ENCODE assay signal across 17 cellular contexts in genomic region chr4:1776521-1777161, GRCh38. TPM values are rescaled to one million over a fixed set of nuclear protein-coding genes. Genes with fewer than 3 reads are reported as not detected.
"Had no signal": no experiment of that assay in that cellular context is flagged by ENCODE, and none has a peak within 500 bp of the region (broad histone marks: within the 10 kb centered on the region; RNA-seq: fewer than 3 reads in every experiment).

No MANE protein-coding gene starts in this region.

- H3K27me3 ChIP-seq: thyroid gland had no signal

- H3K4me3 Mint-ChIP-seq: activated CD4-positive, alpha-beta T cell treated with anti-CD3 and anti-CD28 coated beads for 36 hours; activated naive CD8-positive, alpha-beta T cell; effector memory CD8-positive, alpha-beta T cell; mesothelial cell of epicardium; T-helper 2 cell treated with Interferon-gamma antibody and Interleukin-4, amounts not matched to agents 5 μg/mL and 100 μg/mL, for 36 hours had no signal

- H3K27ac Mint-ChIP-seq: activated CD4-positive, alpha-beta T cell treated with anti-CD3 and anti-CD28 coated beads for 36 hours; activated naive CD8-positive, alpha-beta T cell; effector memory CD8-positive, alpha-beta T cell; mesothelial cell of epicardium; T-helper 2 cell treated with Interferon-gamma antibody and Interleukin-4, amounts not matched to agents 5 μg/mL and 100 μg/mL, for 36 hours had no signal

- DNase-seq: activated CD4-positive, alpha-beta T cell treated with anti-CD3 and anti-CD28 coated beads for 36 hours; activated CD4-positive, alpha-beta T cell treated with anti-CD3 and anti-CD28 coated beads, Interleukin-2, amount 50 U/mL, for 48 hours; activated gamma-delta T cell; dermis blood vessel endothelial cell; effector memory CD8-positive, alpha-beta T cell; glutamatergic neuron; hippocampal formation; posterior cingulate gyrus; retina; stimulated activated naive CD4-positive, alpha-beta T cell; thyroid gland had no signal

- H3K36me3 Mint-ChIP-seq: activated naive CD8-positive, alpha-beta T cell; mesothelial cell of epicardium had no signal

- ATAC-seq: effector memory CD8-positive, alpha-beta T cell had no signal

- H3K36me3 ChIP-seq: thyroid gland had no signal

- H3K4me3 ChIP-seq: lung, thyroid gland had no signal

- H3K27ac ChIP-seq: epithelial cell of prostate, thyroid gland had no signal

- H3K9me3 ChIP-seq: thyroid gland had no signal

- H3K27me3 Mint-ChIP-seq: activated CD4-positive, alpha-beta T cell treated with anti-CD3 and anti-CD28 coated beads for 36 hours; activated naive CD8-positive, alpha-beta T cell had no signal

- H3K9me3 Mint-ChIP-seq: effector memory CD8-positive, alpha-beta T cell; mesothelial cell of epicardium; T-helper 2 cell treated with Interferon-gamma antibody and Interleukin-4, amounts not matched to agents 5 μg/mL and 100 μg/mL, for 36 hours had no signal

RNA-seq across cellular contexts. Expression of gene FGFR3, which starts 16.5 kb away (rescaled TPM):
- total RNA-seq: myocyte had no signal
